In the genomic region with DNA sequence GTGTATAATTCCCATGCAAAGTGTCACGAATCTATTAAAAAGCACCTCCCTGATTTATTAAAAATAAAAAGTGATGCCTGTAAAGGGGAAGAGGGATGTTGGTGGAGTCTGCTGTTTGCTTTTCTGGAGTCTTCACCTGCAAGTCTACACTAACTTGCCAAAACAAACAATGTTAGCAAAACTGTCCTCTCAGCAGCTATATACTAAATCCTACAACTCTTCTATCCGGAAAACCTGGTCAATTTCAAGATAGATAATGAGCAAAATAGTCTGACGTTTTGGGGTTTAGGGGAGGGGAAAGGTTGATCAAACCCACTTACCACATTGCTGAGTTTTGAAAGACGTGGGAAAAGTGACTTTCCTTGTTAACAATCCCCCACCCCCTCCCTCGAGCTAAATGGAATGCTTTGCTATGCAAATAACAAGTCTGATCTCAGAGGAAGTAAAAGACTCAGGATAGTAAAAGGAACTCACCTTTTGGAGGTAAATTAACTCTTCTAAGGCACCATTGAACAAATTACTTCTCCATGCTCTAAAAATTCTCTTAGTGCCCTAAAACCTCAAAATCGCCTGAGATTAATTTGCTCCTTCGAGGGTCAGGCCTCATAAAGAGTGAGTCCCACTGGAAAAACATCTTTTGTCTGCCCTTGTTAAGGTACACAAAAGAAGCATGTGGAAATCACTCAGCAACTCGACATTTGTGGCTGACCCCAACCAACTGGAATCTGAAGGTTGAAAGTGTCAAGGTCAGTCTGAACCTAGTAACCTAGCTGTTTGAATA, we compare ENCODE assay signal across 1 cellular context.
TF ChIP-seq lines count a peak whose summit lies in the region.

No MANE protein-coding gene starts in this region.

TF ChIP-seq in HepG2, 621 proteins besides CTCF, POLR2A, EP300 and RAD21 (continued from another document and continues in another):
- TF ChIP-seq, protein P1, sequence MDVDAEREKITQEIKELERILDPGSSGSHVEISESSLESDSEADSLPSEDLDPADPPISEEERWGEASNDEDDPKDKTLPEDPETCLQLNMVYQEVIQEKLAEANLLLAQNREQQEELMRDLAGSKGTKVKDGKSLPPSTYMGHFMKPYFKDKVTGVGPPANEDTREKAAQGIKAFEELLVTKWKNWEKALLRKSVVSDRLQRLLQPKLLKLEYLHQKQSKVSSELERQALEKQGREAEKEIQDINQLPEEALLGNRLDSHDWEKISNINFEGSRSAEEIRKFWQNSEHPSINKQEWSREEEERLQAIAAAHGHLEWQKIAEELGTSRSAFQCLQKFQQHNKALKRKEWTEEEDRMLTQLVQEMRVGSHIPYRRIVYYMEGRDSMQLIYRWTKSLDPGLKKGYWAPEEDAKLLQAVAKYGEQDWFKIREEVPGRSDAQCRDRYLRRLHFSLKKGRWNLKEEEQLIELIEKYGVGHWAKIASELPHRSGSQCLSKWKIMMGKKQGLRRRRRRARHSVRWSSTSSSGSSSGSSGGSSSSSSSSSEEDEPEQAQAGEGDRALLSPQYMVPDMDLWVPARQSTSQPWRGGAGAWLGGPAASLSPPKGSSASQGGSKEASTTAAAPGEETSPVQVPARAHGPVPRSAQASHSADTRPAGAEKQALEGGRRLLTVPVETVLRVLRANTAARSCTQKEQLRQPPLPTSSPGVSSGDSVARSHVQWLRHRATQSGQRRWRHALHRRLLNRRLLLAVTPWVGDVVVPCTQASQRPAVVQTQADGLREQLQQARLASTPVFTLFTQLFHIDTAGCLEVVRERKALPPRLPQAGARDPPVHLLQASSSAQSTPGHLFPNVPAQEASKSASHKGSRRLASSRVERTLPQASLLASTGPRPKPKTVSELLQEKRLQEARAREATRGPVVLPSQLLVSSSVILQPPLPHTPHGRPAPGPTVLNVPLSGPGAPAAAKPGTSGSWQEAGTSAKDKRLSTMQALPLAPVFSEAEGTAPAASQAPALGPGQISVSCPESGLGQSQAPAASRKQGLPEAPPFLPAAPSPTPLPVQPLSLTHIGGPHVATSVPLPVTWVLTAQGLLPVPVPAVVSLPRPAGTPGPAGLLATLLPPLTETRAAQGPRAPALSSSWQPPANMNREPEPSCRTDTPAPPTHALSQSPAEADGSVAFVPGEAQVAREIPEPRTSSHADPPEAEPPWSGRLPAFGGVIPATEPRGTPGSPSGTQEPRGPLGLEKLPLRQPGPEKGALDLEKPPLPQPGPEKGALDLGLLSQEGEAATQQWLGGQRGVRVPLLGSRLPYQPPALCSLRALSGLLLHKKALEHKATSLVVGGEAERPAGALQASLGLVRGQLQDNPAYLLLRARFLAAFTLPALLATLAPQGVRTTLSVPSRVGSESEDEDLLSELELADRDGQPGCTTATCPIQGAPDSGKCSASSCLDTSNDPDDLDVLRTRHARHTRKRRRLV (CRISPR knock-in tag; IDR thresholded peaks at IDR 0.05), result no peak
- TF ChIP-seq PHF20 (CRISPR knock-in tag; IDR thresholded peaks at IDR 0.05) (no peak), ZNF10 (CRISPR knock-in tag; IDR thresholded peaks at IDR 0.05; ENCODE audit: borderline replicate concordance, low read depth) (no peak), HES4 (CRISPR knock-in tag; IDR thresholded peaks at IDR 0.05; ENCODE audit: borderline replicate concordance) (no peak), MAFK (conservative IDR thresholded peaks at IDR 0.05 in 1 of 2, IDR thresholded peaks at IDR 0.05 in 1 of 2; ENCODE audit: low read length in 2 of 2) (peak in 1 of 2 experiments; percentile 0; a peak in 1 of 4 replicates), ZNF260 (CRISPR knock-in tag; IDR thresholded peaks at IDR 0.05; ENCODE audit: borderline replicate concordance, low read depth) (no peak), ZNF383 (CRISPR knock-in tag; IDR thresholded peaks at IDR 0.05; ENCODE audit: borderline replicate concordance) (no peak), GTF3A (CRISPR knock-in tag; conservative IDR thresholded peaks at IDR 0.05) (no peak), KDM1A (CRISPR knock-in tag; IDR thresholded peaks at IDR 0.05) (no peak), ZKSCAN5 (CRISPR knock-in tag; IDR thresholded peaks at IDR 0.05) (no peak), NBN (conservative IDR thresholded peaks at IDR 0.05) (no peak), MBNL3 (CRISPR knock-in tag; conservative IDR thresholded peaks at IDR 0.05) (no peak), ZNF737 (CRISPR knock-in tag; IDR thresholded peaks at IDR 0.05; ENCODE audit: borderline replicate concordance) (no peak)
- TF ChIP-seq, protein P2, sequence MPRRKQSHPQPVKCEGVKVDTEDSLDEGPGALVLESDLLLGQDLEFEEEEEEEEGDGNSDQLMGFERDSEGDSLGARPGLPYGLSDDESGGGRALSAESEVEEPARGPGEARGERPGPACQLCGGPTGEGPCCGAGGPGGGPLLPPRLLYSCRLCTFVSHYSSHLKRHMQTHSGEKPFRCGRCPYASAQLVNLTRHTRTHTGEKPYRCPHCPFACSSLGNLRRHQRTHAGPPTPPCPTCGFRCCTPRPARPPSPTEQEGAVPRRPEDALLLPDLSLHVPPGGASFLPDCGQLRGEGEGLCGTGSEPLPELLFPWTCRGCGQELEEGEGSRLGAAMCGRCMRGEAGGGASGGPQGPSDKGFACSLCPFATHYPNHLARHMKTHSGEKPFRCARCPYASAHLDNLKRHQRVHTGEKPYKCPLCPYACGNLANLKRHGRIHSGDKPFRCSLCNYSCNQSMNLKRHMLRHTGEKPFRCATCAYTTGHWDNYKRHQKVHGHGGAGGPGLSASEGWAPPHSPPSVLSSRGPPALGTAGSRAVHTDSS (CRISPR knock-in tag; conservative IDR thresholded peaks at IDR 0.05), result no peak
- TF ChIP-seq, protein P3, sequence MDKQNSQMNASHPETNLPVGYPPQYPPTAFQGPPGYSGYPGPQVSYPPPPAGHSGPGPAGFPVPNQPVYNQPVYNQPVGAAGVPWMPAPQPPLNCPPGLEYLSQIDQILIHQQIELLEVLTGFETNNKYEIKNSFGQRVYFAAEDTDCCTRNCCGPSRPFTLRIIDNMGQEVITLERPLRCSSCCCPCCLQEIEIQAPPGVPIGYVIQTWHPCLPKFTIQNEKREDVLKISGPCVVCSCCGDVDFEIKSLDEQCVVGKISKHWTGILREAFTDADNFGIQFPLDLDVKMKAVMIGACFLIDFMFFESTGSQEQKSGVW (CRISPR knock-in tag; IDR thresholded peaks at IDR 0.05; ENCODE audit: borderline replicate concordance), result no peak
- TF ChIP-seq, protein P4, sequence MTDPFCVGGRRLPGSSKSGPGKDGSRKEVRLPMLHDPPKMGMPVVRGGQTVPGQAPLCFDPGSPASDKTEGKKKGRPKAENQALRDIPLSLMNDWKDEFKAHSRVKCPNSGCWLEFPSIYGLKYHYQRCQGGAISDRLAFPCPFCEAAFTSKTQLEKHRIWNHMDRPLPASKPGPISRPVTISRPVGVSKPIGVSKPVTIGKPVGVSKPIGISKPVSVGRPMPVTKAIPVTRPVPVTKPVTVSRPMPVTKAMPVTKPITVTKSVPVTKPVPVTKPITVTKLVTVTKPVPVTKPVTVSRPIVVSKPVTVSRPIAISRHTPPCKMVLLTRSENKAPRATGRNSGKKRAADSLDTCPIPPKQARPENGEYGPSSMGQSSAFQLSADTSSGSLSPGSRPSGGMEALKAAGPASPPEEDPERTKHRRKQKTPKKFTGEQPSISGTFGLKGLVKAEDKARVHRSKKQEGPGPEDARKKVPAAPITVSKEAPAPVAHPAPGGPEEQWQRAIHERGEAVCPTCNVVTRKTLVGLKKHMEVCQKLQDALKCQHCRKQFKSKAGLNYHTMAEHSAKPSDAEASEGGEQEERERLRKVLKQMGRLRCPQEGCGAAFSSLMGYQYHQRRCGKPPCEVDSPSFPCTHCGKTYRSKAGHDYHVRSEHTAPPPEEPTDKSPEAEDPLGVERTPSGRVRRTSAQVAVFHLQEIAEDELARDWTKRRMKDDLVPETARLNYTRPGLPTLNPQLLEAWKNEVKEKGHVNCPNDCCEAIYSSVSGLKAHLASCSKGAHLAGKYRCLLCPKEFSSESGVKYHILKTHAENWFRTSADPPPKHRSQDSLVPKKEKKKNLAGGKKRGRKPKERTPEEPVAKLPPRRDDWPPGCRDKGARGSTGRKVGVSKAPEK (CRISPR knock-in tag; IDR thresholded peaks at IDR 0.05; ENCODE audit: borderline replicate concordance), result 0 out of 2 replicates have a peak, but pooled peaks have one; percentile 51
- TF ChIP-seq, protein P5, sequence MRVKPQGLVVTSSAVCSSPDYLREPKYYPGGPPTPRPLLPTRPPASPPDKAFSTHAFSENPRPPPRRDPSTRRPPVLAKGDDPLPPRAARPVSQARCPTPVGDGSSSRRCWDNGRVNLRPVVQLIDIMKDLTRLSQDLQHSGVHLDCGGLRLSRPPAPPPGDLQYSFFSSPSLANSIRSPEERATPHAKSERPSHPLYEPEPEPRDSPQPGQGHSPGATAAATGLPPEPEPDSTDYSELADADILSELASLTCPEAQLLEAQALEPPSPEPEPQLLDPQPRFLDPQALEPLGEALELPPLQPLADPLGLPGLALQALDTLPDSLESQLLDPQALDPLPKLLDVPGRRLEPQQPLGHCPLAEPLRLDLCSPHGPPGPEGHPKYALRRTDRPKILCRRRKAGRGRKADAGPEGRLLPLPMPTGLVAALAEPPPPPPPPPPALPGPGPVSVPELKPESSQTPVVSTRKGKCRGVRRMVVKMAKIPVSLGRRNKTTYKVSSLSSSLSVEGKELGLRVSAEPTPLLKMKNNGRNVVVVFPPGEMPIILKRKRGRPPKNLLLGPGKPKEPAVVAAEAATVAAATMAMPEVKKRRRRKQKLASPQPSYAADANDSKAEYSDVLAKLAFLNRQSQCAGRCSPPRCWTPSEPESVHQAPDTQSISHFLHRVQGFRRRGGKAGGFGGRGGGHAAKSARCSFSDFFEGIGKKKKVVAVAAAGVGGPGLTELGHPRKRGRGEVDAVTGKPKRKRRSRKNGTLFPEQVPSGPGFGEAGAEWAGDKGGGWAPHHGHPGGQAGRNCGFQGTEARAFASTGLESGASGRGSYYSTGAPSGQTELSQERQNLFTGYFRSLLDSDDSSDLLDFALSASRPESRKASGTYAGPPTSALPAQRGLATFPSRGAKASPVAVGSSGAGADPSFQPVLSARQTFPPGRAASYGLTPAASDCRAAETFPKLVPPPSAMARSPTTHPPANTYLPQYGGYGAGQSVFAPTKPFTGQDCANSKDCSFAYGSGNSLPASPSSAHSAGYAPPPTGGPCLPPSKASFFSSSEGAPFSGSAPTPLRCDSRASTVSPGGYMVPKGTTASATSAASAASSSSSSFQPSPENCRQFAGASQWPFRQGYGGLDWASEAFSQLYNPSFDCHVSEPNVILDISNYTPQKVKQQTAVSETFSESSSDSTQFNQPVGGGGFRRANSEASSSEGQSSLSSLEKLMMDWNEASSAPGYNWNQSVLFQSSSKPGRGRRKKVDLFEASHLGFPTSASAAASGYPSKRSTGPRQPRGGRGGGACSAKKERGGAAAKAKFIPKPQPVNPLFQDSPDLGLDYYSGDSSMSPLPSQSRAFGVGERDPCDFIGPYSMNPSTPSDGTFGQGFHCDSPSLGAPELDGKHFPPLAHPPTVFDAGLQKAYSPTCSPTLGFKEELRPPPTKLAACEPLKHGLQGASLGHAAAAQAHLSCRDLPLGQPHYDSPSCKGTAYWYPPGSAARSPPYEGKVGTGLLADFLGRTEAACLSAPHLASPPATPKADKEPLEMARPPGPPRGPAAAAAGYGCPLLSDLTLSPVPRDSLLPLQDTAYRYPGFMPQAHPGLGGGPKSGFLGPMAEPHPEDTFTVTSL (CRISPR knock-in tag; IDR thresholded peaks at IDR 0.05; ENCODE audit: borderline replicate concordance), result peak; percentile 85
- TF ChIP-seq, protein P6, sequence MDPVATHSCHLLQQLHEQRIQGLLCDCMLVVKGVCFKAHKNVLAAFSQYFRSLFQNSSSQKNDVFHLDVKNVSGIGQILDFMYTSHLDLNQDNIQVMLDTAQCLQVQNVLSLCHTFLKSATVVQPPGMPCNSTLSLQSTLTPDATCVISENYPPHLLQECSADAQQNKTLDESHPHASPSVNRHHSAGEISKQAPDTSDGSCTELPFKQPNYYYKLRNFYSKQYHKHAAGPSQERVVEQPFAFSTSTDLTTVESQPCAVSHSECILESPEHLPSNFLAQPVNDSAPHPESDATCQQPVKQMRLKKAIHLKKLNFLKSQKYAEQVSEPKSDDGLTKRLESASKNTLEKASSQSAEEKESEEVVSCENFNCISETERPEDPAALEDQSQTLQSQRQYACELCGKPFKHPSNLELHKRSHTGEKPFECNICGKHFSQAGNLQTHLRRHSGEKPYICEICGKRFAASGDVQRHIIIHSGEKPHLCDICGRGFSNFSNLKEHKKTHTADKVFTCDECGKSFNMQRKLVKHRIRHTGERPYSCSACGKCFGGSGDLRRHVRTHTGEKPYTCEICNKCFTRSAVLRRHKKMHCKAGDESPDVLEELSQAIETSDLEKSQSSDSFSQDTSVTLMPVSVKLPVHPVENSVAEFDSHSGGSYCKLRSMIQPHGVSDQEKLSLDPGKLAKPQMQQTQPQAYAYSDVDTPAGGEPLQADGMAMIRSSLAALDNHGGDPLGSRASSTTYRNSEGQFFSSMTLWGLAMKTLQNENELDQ (CRISPR knock-in tag; IDR thresholded peaks at IDR 0.05; ENCODE audit: borderline replicate concordance), result no peak
- TF ChIP-seq, protein P7, sequence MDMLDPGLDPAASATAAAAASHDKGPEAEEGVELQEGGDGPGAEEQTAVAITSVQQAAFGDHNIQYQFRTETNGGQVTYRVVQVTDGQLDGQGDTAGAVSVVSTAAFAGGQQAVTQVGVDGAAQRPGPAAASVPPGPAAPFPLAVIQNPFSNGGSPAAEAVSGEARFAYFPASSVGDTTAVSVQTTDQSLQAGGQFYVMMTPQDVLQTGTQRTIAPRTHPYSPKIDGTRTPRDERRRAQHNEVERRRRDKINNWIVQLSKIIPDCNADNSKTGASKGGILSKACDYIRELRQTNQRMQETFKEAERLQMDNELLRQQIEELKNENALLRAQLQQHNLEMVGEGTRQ (IDR thresholded peaks at IDR 0.05; ENCODE audit: low read depth, low read length), result no peak
- TF ChIP-seq, protein P7 (CRISPR knock-in tag; IDR thresholded peaks at IDR 0.05; ENCODE audit: borderline replicate concordance), result no peak
- TF ChIP-seq, protein P8, sequence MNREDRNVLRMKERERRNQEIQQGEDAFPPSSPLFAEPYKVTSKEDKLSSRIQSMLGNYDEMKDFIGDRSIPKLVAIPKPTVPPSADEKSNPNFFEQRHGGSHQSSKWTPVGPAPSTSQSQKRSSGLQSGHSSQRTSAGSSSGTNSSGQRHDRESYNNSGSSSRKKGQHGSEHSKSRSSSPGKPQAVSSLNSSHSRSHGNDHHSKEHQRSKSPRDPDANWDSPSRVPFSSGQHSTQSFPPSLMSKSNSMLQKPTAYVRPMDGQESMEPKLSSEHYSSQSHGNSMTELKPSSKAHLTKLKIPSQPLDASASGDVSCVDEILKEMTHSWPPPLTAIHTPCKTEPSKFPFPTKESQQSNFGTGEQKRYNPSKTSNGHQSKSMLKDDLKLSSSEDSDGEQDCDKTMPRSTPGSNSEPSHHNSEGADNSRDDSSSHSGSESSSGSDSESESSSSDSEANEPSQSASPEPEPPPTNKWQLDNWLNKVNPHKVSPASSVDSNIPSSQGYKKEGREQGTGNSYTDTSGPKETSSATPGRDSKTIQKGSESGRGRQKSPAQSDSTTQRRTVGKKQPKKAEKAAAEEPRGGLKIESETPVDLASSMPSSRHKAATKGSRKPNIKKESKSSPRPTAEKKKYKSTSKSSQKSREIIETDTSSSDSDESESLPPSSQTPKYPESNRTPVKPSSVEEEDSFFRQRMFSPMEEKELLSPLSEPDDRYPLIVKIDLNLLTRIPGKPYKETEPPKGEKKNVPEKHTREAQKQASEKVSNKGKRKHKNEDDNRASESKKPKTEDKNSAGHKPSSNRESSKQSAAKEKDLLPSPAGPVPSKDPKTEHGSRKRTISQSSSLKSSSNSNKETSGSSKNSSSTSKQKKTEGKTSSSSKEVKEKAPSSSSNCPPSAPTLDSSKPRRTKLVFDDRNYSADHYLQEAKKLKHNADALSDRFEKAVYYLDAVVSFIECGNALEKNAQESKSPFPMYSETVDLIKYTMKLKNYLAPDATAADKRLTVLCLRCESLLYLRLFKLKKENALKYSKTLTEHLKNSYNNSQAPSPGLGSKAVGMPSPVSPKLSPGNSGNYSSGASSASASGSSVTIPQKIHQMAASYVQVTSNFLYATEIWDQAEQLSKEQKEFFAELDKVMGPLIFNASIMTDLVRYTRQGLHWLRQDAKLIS (CRISPR knock-in tag; IDR thresholded peaks at IDR 0.05), result no peak
